10 cellular contexts compared by ENCODE assay signal in genomic region chr2:232333361-232334135, GRCh38. TPM values are rescaled to one million over a fixed set of nuclear protein-coding genes. Genes with fewer than 3 reads are reported as not detected.
DNase-seq lines count a peak whose midpoint lies in the region; ATAC-seq, FAIRE-seq and TF ChIP-seq lines count a peak whose summit lies in the region.
"Had no signal": no experiment of that assay in that cellular context is flagged by ENCODE, and none has a peak within 500 bp of the region (broad histone marks: within the 10 kb centered on the region; RNA-seq: fewer than 3 reads in every experiment).

No MANE protein-coding gene starts in this region.

- dilution Hi-C loops in mammary epithelial cell (cut with HindIII; ENCODE audit: low sequenced_read_pairs): no loop called here

- no peaks in the 10 kb centered on the region for H3K27me3 ChIP-seq in mammary epithelial cell (ENCODE audit: insufficient read depth, low read length)
- H3K27me3 ChIP-seq in Karpas-422 (ENCODE audit: low read length): no peaks in the 10 kb centered on the region

- H3K4me3 ChIP-seq in HFF-Myc (replicated peaks; ENCODE audit: low read depth, low read length) (no peak overlapping the region), mammary epithelial cell (replicated peaks in 1 of 3; ENCODE audit: insufficient read depth in 1 of 3, low read depth in 2 of 3, low read length in 3 of 3) (no peak overlapping the region), Karpas-422 (ENCODE audit: low read length) (no peak overlapping the region)

- CTCF ChIA-PET in mammary epithelial cell (lab: Charles Lee; ENCODE audit: low non-redundant PET): interaction anchor here (0.6 to 0.7 kb wide), 2 partner anchors 114 to 484 kb away, joined by 3 read pairs; no protein-coding TSS in a partner anchor

- H4K20me1 ChIP-seq in mammary epithelial cell (ENCODE audit: insufficient read depth, low read length) (no peaks in the 10 kb centered on the region), Karpas-422 (ENCODE audit: insufficient read depth, low read depth, low read length) (no peaks in the 10 kb centered on the region; the same call in 1 of the 2 replicates)

- intact Hi-C loops in mammary epithelial cell (cut with micrococcal nuclease): loop anchor here (1.0 to 2.0 kb wide), 2 partner anchors 107 to 189 kb away; no protein-coding TSS in a partner anchor

- no peaks in the 10 kb centered on the region for H3K9me2 ChIP-seq in Karpas-422 (replicated peaks; ENCODE audit: insufficient read depth, low read length)

- WGBS in mammary epithelial cell (ENCODE audit: low coverage, missing lambda C conversion rate): 31% methylated on average over 18 of the region's 28 CpGs

- DNase-seq in D721Med (ENCODE audit: insufficient read length, low spot score) (no peak), HFF-Myc (ENCODE audit: extremely low read depth, low read depth) (no peak), mammary epithelial cell (peak; percentile 73), mesenteric fat pad (ENCODE audit: low spot score) (peak; percentile 76), SKM-1 (lab: John Stamatoyannopoulos, UW; ENCODE audit: unreplicated experiment) (no peak), Karpas-422 (no peak), NOMO-1 treated with DMSO at 0.1 percent for 48 hours (lab: John Stamatoyannopoulos, UW; ENCODE audit: unreplicated experiment) (no peak)
- DNase-seq: activated naive CD8-positive, alpha-beta T cell treated with anti-CD3 and anti-CD28 coated beads, Interleukin-2, amount 50 U/mL, for 24 hours had no signal

- TF ChIP-seq CTCF in D721Med (IDR thresholded peaks at IDR 0.05; ENCODE audit: insufficient read depth, missing control alignments) (peak; percentile 35), HFF-Myc (IDR thresholded peaks at IDR 0.05; ENCODE audit: low read depth, low read length, missing control alignments) (peak; percentile 73), mammary epithelial cell (conservative IDR thresholded peaks at IDR 0.05 in 1 of 2, IDR thresholded peaks at IDR 0.05 in 1 of 2; ENCODE audit: extremely low read depth in 1 of 2, insufficient read depth in 1 of 2, low read depth in 1 of 2, low read length in 2 of 2) (peak; percentile 29 to 56)

- H3K36me3 ChIP-seq in mammary epithelial cell (ENCODE audit: insufficient read depth, low read length) (no peaks in the 10 kb centered on the region), Karpas-422 (ENCODE audit: insufficient read depth, low read length) (no peaks in the 10 kb centered on the region)

- H3K4me1 ChIP-seq in mammary epithelial cell (ENCODE audit: insufficient read depth, low read length): peaks cover 17% of the 10 kb centered on the region
- no peaks in the 10 kb centered on the region for H3K4me1 ChIP-seq in Karpas-422 (ENCODE audit: low read length)

- H2AFZ ChIP-seq in mammary epithelial cell (ENCODE audit: low read depth, low read length): peak overlapping the region; percentile 83
- H2AFZ ChIP-seq in Karpas-422 (ENCODE audit: low read length): no peak overlapping the region

- no TSS peak for BruUV-seq in mammary epithelial cell (replicated peaks; lab: Mats Ljungman, UMichigan)

- FAIRE-seq in D721Med (lab: Jason Lieb, UNC): no peak

- H3K4me2 ChIP-seq in mammary epithelial cell (ENCODE audit: insufficient read depth, low read depth, low read length) (peak overlapping the region; percentile 67), Karpas-422 (ENCODE audit: low read depth, low read length, poor library complexity, severe bottlenecking) (no peak overlapping the region)

- H3K27ac ChIP-seq in mammary epithelial cell (ENCODE audit: insufficient read depth, low read depth, low read length) (no peak overlapping the region), Karpas-422 (ENCODE audit: low read length) (no peak overlapping the region)

- no peak overlapping the region for H3K9ac ChIP-seq in mammary epithelial cell (ENCODE audit: insufficient read depth, low read length)
- H3K9ac ChIP-seq in Karpas-422 (ENCODE audit: low read length): no peak overlapping the region

- ATAC-seq in GM18511 (IDR thresholded peaks at IDR 0.05; ENCODE audit: unreplicated experiment): no peak
- ATAC-seq: activated naive CD8-positive, alpha-beta T cell treated with anti-CD3 and anti-CD28 coated beads, Interleukin-2, amount 50 U/mL, for 24 hours had no signal

- H3K79me2 ChIP-seq in mammary epithelial cell (ENCODE audit: insufficient read depth, low read length) (no peaks in the 10 kb centered on the region), Karpas-422 (ENCODE audit: low read length) (no peaks in the 10 kb centered on the region)

- in situ Hi-C loops in mammary epithelial cell (cut with MboI; ENCODE audit: low sequenced_read_pairs in 2 of 2): loop anchor here in 1 of 2 donors (25.0 kb wide), 1 partner anchor 104 kb away; no protein-coding TSS in a partner anchor

- H3K9me3 ChIP-seq in mammary epithelial cell (replicated peaks; ENCODE audit: insufficient read depth, low read length) (no peaks in the 10 kb centered on the region), Karpas-422 (ENCODE audit: low read length) (no peaks in the 10 kb centered on the region)

RNA-seq across cellular contexts. Expression of gene ALPP, which starts 45.0 kb away (rescaled TPM):
- total RNA-seq in mammary epithelial cell (not detected), mesenteric fat pad (not detected)
- 0.03 TPM for polyA plus RNA-seq in mammary epithelial cell
- polyA minus RNA-seq in mammary epithelial cell: not detected
- total RNA-seq in Karpas-422 (2014; rRNA removed; shearing (Covaris generic); ENCODE audit: low replicate concordance): not detected in 2 replicates
- total RNA-seq: RPMI7951 had no signal

Comparison
In these comparisons a context has a peak if more than half of its experiments do, and no peak if none do; other contexts are left out.
1. DNase-seq: peak in mammary epithelial cell (single experiment) and mesenteric fat pad (single experiment); none in D721Med (single experiment), HFF-Myc (single experiment), SKM-1 (single experiment), Karpas-422 (single experiment) and NOMO-1 treated with DMSO at 0.1 percent for 48 hours (single experiment).
2. Peak in every context shown above with its lines, with median percentiles within 50 percentile points of each other: CTCF ChIP-seq.